Comparison of ENCODE assay signal across 24 cellular contexts in the genomic region with DNA sequence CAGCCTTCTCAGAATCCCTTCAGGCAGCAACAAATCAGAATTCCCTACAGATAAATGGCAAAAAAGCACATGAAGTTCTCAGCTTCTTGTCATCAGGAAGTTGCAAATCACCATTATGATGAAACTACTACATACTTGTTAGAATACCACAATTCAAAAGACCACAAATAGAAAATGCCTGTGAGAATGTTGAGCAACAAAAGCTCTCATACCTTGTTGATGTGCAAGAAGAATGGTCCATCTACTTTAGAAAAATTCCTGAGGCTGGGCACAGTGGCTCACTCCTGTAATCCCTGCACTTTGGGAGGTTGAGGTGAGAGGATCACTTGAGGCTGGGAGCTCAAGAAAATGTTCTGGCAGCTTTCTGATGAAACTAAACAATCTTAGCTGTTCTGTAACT.
"Had no signal": no experiment of that assay in that cellular context is flagged by ENCODE, and none has a peak within 500 bp of the region (broad histone marks: within the 10 kb centered on the region; RNA-seq: fewer than 3 reads in every experiment).

No MANE protein-coding gene starts in this region.

- H3K27me3 ChIP-seq: body of pancreas, cardiac muscle cell had no signal

- ATAC-seq: activated T-helper 17 cell treated with anti-CD3 and anti-CD28 coated beads, Interleukin-2, amount 50 U/mL, for 72 hours; body of pancreas; K562; Right ventricle myocardium inferior; T-cell had no signal

- H3K9me3 ChIP-seq: body of pancreas had no signal

- H3K4me1 ChIP-seq: body of pancreas had no signal

- H3K4me3 ChIP-seq: body of pancreas, cardiac muscle cell, K562, SK-N-MC had no signal

- DNase-seq: activated CD4-positive, alpha-beta memory T cell treated with anti-CD3 and anti-CD28 coated beads, Interleukin-2, amount 10 ng/mL, durations not matched to agents 7 days and 5 days; activated CD4-positive, alpha-beta T cell treated with anti-CD3 and anti-CD28 coated beads, Interleukin-2, amount 50 U/mL, for 1 hour; activated CD4-positive, CD25-positive, alpha-beta regulatory T cell; activated gamma-delta T cell; activated naive CD4-positive, alpha-beta T cell treated with anti-CD3 and anti-CD28 coated beads for 36 hours; activated T-cell treated with anti-CD3 and anti-CD28 coated beads for 4 hours; activated T-cell treated with anti-CD3 and anti-CD28 coated beads, Interleukin-2, amount 50 U/mL, for 48 hours; anterior cingulate cortex; body of pancreas; Karpas-422; NCI-H1092 treated with DMSO at 0.1 percent for 48 hours; NCI-H1436; NCI-H1694 treated with DMSO at 0.1 percent for 48 hours; NCI-H2029 treated with DMSO at 0.1 percent for 48 hours; NCI-H510A treated with DMSO at 0.1 percent for 48 hours; T-cell; T-helper 2 cell; T1000 had no signal

- H3K27ac ChIP-seq: body of pancreas, cardiac muscle cell, SK-N-MC, VCaP had no signal

- H3K36me3 ChIP-seq: cardiac muscle cell had no signal
